Comparison of ENCODE assay signal across 14 cellular contexts in genomic region chr7:54985405-54986360, GRCh38. TPM values are rescaled to one million over a fixed set of nuclear protein-coding genes. Genes with fewer than 3 reads are reported as not detected.
DNase-seq lines count a peak whose midpoint lies in the region; ATAC-seq, FAIRE-seq and TF ChIP-seq lines count a peak whose summit lies in the region.
"Had no signal": no experiment of that assay in that cellular context is flagged by ENCODE, and none has a peak within 500 bp of the region (broad histone marks: within the 10 kb centered on the region; RNA-seq: fewer than 3 reads in every experiment).

No MANE protein-coding gene starts in this region.

- H3K36me3 ChIP-seq in SJSA1, result no peaks in the 10 kb centered on the region
- no peaks in the 10 kb centered on the region for H3K36me3 ChIP-seq in testis (ENCODE audit: low read depth, missing control alignments)

- 80 to 85% methylated on average over 7 of the region's 7 CpGs for WGBS in testis, 2 donors

- peak; percentile 89 for DNase-seq in H54 (ENCODE audit: insufficient read length, low spot score)
- peak; percentile 63 to 64 for DNase-seq in SJSA1 (ENCODE audit: low read depth in 1 of 2, low spot score in 2 of 2)
- DNase-seq in fibroblast of pulmonary artery (ENCODE audit: low read depth), result peak; percentile 43
- DNase-seq in urothelium cell line (ENCODE audit: low spot score), result peak; percentile 62
- DNase-seq in testis, result no peak
- no peak for DNase-seq in activated naive CD8-positive, alpha-beta T cell treated with anti-CD3 and anti-CD28 coated beads, Interleukin-2, amount 50 U/mL, for 24 hours
- DNase-seq: activated T-cell treated with anti-CD3 and anti-CD28 coated beads for 4 hours, body of pancreas, DMS79 treated with DMSO at 0.1 percent for 48 hours, NCI-H2081 treated with DMSO at 0.1 percent for 48 hours, nucleus accumbens, OCI-M1 had no signal

- FAIRE-seq in H54 (lab: Jason Lieb, UNC), result peak; percentile 99
- FAIRE-seq in urothelium cell line (lab: Jason Lieb, UNC), result peak; percentile 73

- H3K9me3 ChIP-seq in SJSA1 (replicated peaks) (no peaks in the 10 kb centered on the region), testis (no peaks in the 10 kb centered on the region)
- H3K9me3 ChIP-seq: body of pancreas had no signal

- no peak for ATAC-seq in HG02981 (IDR thresholded peaks at IDR 0.05; ENCODE audit: unreplicated experiment)
- no peak for ATAC-seq in activated naive CD8-positive, alpha-beta T cell treated with anti-CD3 and anti-CD28 coated beads, Interleukin-2, amount 50 U/mL, for 24 hours
- ATAC-seq: body of pancreas; stimulated activated memory B cell treated with anti-CD40 and anti-IgM and Interleukin-4, amounts not matched to agents 10 μg/mL and 1 μg/mL and 100 μg/mL, for 72 hours had no signal

- H3K27ac ChIP-seq in SJSA1 (peak overlapping the region; percentile 73), testis (no peak overlapping the region)
- H3K27ac ChIP-seq: body of pancreas had no signal

- no peak overlapping the region for H3K27ac Mint-ChIP-seq in activated naive CD8-positive, alpha-beta T cell treated with anti-CD3 and anti-CD28 coated beads, Interleukin-2, amount 50 U/mL, for 24 hours
- H3K27ac Mint-ChIP-seq: stimulated activated memory B cell treated with anti-CD40 and anti-IgM and Interleukin-4, amounts not matched to agents 10 μg/mL and 1 μg/mL and 100 μg/mL, for 72 hours had no signal

- H3K4me3 ChIP-seq in SJSA1 (no peak overlapping the region), fibroblast of pulmonary artery (replicated peaks; ENCODE audit: low read depth, low read length) (no peak overlapping the region), testis (no peak overlapping the region)
- H3K4me3 ChIP-seq: body of pancreas had no signal

- H3K4me1 ChIP-seq in SJSA1 (replicated peaks), result peaks cover 19% of the 10 kb centered on the region
- H3K4me1 ChIP-seq in testis, result no peaks in the 10 kb centered on the region
- H3K4me1 ChIP-seq: body of pancreas had no signal

- no peaks in the 10 kb centered on the region for H3K4me1 Mint-ChIP-seq in activated naive CD8-positive, alpha-beta T cell treated with anti-CD3 and anti-CD28 coated beads, Interleukin-2, amount 50 U/mL, for 24 hours
- H3K4me1 Mint-ChIP-seq: stimulated activated memory B cell treated with anti-CD40 and anti-IgM and Interleukin-4, amounts not matched to agents 10 μg/mL and 1 μg/mL and 100 μg/mL, for 72 hours had no signal

- H3K4me3 Mint-ChIP-seq in activated naive CD8-positive, alpha-beta T cell treated with anti-CD3 and anti-CD28 coated beads, Interleukin-2, amount 50 U/mL, for 24 hours, result no peak overlapping the region
- H3K4me3 Mint-ChIP-seq: stimulated activated memory B cell treated with anti-CD40 and anti-IgM and Interleukin-4, amounts not matched to agents 10 μg/mL and 1 μg/mL and 100 μg/mL, for 72 hours had no signal

- no peaks in the 10 kb centered on the region for H3K27me3 Mint-ChIP-seq in activated naive CD8-positive, alpha-beta T cell treated with anti-CD3 and anti-CD28 coated beads, Interleukin-2, amount 50 U/mL, for 24 hours

- TF ChIP-seq POLR2A in H54 (IDR thresholded peaks at IDR 0.05; ENCODE audit: low read depth, low read length) (no peak), testis (IDR thresholded peaks at IDR 0.05) (no peak)

- H3K27me3 ChIP-seq in SJSA1 (replicated peaks), result no peaks in the 10 kb centered on the region
- no peaks in the 10 kb centered on the region for H3K27me3 ChIP-seq in testis
- H3K27me3 ChIP-seq: body of pancreas had no signal

- no peaks in the 10 kb centered on the region for H3K36me3 Mint-ChIP-seq in activated naive CD8-positive, alpha-beta T cell treated with anti-CD3 and anti-CD28 coated beads, Interleukin-2, amount 50 U/mL, for 24 hours (ENCODE audit: low read depth)
- H3K36me3 Mint-ChIP-seq: stimulated activated memory B cell treated with anti-CD40 and anti-IgM and Interleukin-4, amounts not matched to agents 10 μg/mL and 1 μg/mL and 100 μg/mL, for 72 hours had no signal

- H3K9me3 Mint-ChIP-seq in activated naive CD8-positive, alpha-beta T cell treated with anti-CD3 and anti-CD28 coated beads, Interleukin-2, amount 50 U/mL, for 24 hours, result no peaks in the 10 kb centered on the region

- intact Hi-C loops in testis (cut with DNase I; ENCODE audit: low total_unique reads), result no loop called here

- TF ChIP-seq CTCF in fibroblast of pulmonary artery (IDR thresholded peaks at IDR 0.05; ENCODE audit: low read length, missing control alignments), result no peak
- no peak for TF ChIP-seq CTCF in testis (IDR thresholded peaks at IDR 0.05)

RNA-seq across cellular contexts. Expression of gene EGFR, which starts 33.1 kb away (rescaled TPM):
- 22.4 and 28.9 TPM in 2 replicates for total RNA-seq in SJSA1 (2014; rRNA removed; shearing (Covaris generic))
- 10 to 100 TPM; 18.2 to 45.0 TPM for total RNA-seq in testis
- 11.0 TPM for polyA plus RNA-seq in testis (ENCODE audit: insufficient read depth, low read depth, low replicate concordance)

Comparison
In these comparisons a context has a peak if more than half of its experiments do, and no peak if none do; other contexts are left out.
1. DNase-seq: peak in H54 (single experiment), SJSA1 (2 of 2), fibroblast of pulmonary artery (single experiment) and urothelium cell line (single experiment); none in testis (single experiment) and activated naive CD8-positive, alpha-beta T cell treated with anti-CD3 and anti-CD28 coated beads, Interleukin-2, amount 50 U/mL, for 24 hours (single experiment).